Comparison of ENCODE assay signal across 1 cellular context in the genomic region with DNA sequence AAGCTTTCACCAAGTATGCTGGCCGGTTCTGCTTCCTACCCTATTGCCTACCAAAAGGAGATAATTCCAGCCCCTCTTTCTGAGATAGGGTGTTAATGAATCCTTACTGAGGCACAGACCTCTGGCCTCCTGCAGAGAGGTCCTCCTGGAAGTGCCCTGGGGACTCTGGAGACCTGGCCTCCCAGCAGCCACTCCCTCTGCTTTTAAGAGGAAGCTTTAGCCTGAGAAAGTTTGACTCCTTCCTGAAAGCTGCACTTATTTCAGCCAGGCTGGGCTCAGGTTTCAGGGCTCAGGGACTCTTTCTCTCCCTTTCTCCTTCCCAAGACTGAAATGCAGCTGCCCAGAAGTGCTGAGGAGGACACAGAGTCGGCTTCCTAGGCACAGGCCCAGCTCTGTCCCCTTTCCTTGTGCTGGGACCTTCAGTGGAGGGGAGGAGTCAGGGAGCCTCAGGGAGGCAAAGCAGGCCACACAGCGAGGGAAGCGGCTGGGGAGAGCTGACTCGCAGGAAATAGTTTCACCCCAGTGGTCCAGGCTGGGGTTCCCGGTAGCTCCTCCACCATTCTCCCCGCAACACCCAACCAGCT.
TF ChIP-seq lines count a peak whose summit lies in the region.

No MANE protein-coding gene starts in this region.

TF ChIP-seq in WTC11, 78 proteins besides CTCF, POLR2A, EP300 and RAD21 (continued from another document):
- TF ChIP-seq, protein P1, sequence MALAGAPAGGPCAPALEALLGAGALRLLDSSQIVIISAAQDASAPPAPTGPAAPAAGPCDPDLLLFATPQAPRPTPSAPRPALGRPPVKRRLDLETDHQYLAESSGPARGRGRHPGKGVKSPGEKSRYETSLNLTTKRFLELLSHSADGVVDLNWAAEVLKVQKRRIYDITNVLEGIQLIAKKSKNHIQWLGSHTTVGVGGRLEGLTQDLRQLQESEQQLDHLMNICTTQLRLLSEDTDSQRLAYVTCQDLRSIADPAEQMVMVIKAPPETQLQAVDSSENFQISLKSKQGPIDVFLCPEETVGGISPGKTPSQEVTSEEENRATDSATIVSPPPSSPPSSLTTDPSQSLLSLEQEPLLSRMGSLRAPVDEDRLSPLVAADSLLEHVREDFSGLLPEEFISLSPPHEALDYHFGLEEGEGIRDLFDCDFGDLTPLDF (CRISPR knock-in tag; IDR thresholded peaks at IDR 0.05) = no peak
- TF ChIP-seq, protein P2, sequence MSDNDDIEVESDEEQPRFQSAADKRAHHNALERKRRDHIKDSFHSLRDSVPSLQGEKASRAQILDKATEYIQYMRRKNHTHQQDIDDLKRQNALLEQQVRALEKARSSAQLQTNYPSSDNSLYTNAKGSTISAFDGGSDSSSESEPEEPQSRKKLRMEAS (CRISPR knock-in tag; IDR thresholded peaks at IDR 0.05) = no peak
